In genomic region chr11:8937159-8937558, GRCh38 we compare ENCODE assay signal across 32 cellular contexts. TPM values are rescaled to one million over a fixed set of nuclear protein-coding genes. Genes with fewer than 3 reads are reported as not detected.
A peak's percentile ranks its signal among the peaks of the same experiment; 100 is the strongest.
DNase-seq lines count a peak whose midpoint lies in the region; ATAC-seq and TF ChIP-seq lines count a peak whose summit lies in the region.
"Had no signal": no experiment of that assay in that cellular context is flagged by ENCODE, and none has a peak within 500 bp of the region (broad histone marks: within the 10 kb centered on the region; RNA-seq: fewer than 3 reads in every experiment).

No MANE protein-coding gene starts in this region.

- peak overlapping the region; percentile 16 for H3K4me3 ChIP-seq in epithelial cell of proximal tubule (ENCODE audit: low read depth, low read length)
- no peak overlapping the region for H3K4me3 ChIP-seq in CD8-positive, alpha-beta memory T cell (ENCODE audit: low read length)
- H3K4me3 ChIP-seq: esophagus muscularis mucosa, gastrocnemius medialis, testis had no signal

- TF ChIP-seq CTCF in epithelial cell of proximal tubule (conservative IDR thresholded peaks at IDR 0.05; ENCODE audit: low read depth, low read length) (no peak), CD14-positive monocyte (IDR thresholded peaks at IDR 0.05) (no peak)

- DNase-seq in DMS53 (lab: John Stamatoyannopoulos, UW) (peak; percentile 51), DMS53 treated with DMSO at 0.1 percent for 48 hours (lab: John Stamatoyannopoulos, UW; ENCODE audit: unreplicated experiment) (no peak), epithelial cell of proximal tubule (ENCODE audit: low read depth) (peak; percentile 36), CD14-positive monocyte (ENCODE audit: low spot score) (no peak)
- DNase-seq in stimulated activated naive B cell treated with anti-CD40 and anti-IgM and Interleukin-4, amounts not matched to agents 10 μg/mL and 1 μg/mL and 100 μg/mL, for 72 hours, result no peak
- no peak for DNase-seq in CD8-positive, alpha-beta memory T cell
- DNase-seq: activated CD4-positive, alpha-beta T cell treated with anti-CD3 and anti-CD28 coated beads, Interleukin-2, amount 10 ng/mL, durations not matched to agents 24 days and 14 days; activated effector memory CD4-positive, alpha-beta T cell treated with anti-CD3 and anti-CD28 coated beads, Interleukin-2, amount 50 U/mL, for 16 hours; activated naive CD8-positive, alpha-beta T cell treated with anti-CD3 and anti-CD28 coated beads, Interleukin-2, amount 50 U/mL, for 24 hours; effector CD8-positive, alpha-beta T cell; gastrocnemius medialis; GOT3; NCI-H1105 treated with DMSO at 0.1 percent for 48 hours; NCI-H2081; NCI-H446 treated with DMSO at 0.1 percent for 48 hours; stimulated activated naive CD4-positive, alpha-beta T cell; T-helper 2 cell; testis had no signal

- H3K9me3 Mint-ChIP-seq in stimulated activated naive B cell treated with anti-CD40 and anti-IgM and Interleukin-4, amounts not matched to agents 10 μg/mL and 1 μg/mL and 100 μg/mL, for 72 hours, result no peaks in the 10 kb centered on the region
- no peaks in the 10 kb centered on the region for H3K9me3 Mint-ChIP-seq in CD14-positive monocyte
- no peaks in the 10 kb centered on the region for H3K9me3 Mint-ChIP-seq in CD8-positive, alpha-beta memory T cell
- H3K9me3 Mint-ChIP-seq: activated CD4-positive, alpha-beta T cell treated with anti-CD3 and anti-CD28 coated beads, Interleukin-2, amount 10 ng/mL, durations not matched to agents 24 days and 14 days; activated naive CD8-positive, alpha-beta T cell treated with anti-CD3 and anti-CD28 coated beads, Interleukin-2, amount 50 U/mL, for 24 hours had no signal

- H3K27me3 Mint-ChIP-seq in stimulated activated naive B cell treated with anti-CD40 and anti-IgM and Interleukin-4, amounts not matched to agents 10 μg/mL and 1 μg/mL and 100 μg/mL, for 72 hours, result peaks cover 0 to 7% of the 10 kb centered on the region in 2 donors
- H3K27me3 Mint-ChIP-seq in CD14-positive monocyte (ENCODE audit: low read depth in 3 of 3), result peaks cover 0 to 2% (median 2%) of the 10 kb centered on the region in 3 donors
- peaks cover 10 to 12% of the 10 kb centered on the region in 2 donors for H3K27me3 Mint-ChIP-seq in CD8-positive, alpha-beta memory T cell
- H3K27me3 Mint-ChIP-seq: activated naive CD8-positive, alpha-beta T cell treated with anti-CD3 and anti-CD28 coated beads, Interleukin-2, amount 50 U/mL, for 24 hours had no signal

- CTCF ChIA-PET in CD8-positive, alpha-beta memory T cell (lab: Charles Lee), result no interaction called here

- peaks cover 0 to 2% of the 10 kb centered on the region in 2 donors for H3K4me1 Mint-ChIP-seq in stimulated activated naive B cell treated with anti-CD40 and anti-IgM and Interleukin-4, amounts not matched to agents 10 μg/mL and 1 μg/mL and 100 μg/mL, for 72 hours
- H3K4me1 Mint-ChIP-seq in CD14-positive monocyte, result no peaks in the 10 kb centered on the region
- no peaks in the 10 kb centered on the region for H3K4me1 Mint-ChIP-seq in CD8-positive, alpha-beta memory T cell
- H3K4me1 Mint-ChIP-seq: activated naive CD8-positive, alpha-beta T cell treated with anti-CD3 and anti-CD28 coated beads, Interleukin-2, amount 50 U/mL, for 24 hours had no signal

- ATAC-seq in GM21723 (IDR thresholded peaks at IDR 0.05; ENCODE audit: unreplicated experiment) (peak; percentile 89), GM19467 (IDR thresholded peaks at IDR 0.05; ENCODE audit: unreplicated experiment) (no peak)
- no peak for ATAC-seq in stimulated activated naive B cell treated with anti-CD40 and anti-IgM and Interleukin-4, amounts not matched to agents 10 μg/mL and 1 μg/mL and 100 μg/mL, for 72 hours (replicated peaks)
- ATAC-seq: activated naive CD8-positive, alpha-beta T cell treated with anti-CD3 and anti-CD28 coated beads, Interleukin-2, amount 50 U/mL, for 24 hours; gastrocnemius medialis had no signal

- H3K27ac ChIP-seq in CD8-positive, alpha-beta memory T cell (ENCODE audit: low read depth, low read length), result no peak overlapping the region
- H3K27ac ChIP-seq: 22Rv1, esophagus muscularis mucosa, gastrocnemius medialis, HL-60, neutrophil, testis, VCaP had no signal

- intact Hi-C loops in CD14-positive monocyte (cut with micrococcal nuclease), result no loop called here

- no peaks in the 10 kb centered on the region for H3K36me3 Mint-ChIP-seq in stimulated activated naive B cell treated with anti-CD40 and anti-IgM and Interleukin-4, amounts not matched to agents 10 μg/mL and 1 μg/mL and 100 μg/mL, for 72 hours
- no peaks in the 10 kb centered on the region for H3K36me3 Mint-ChIP-seq in CD14-positive monocyte
- no peaks in the 10 kb centered on the region for H3K36me3 Mint-ChIP-seq in CD8-positive, alpha-beta memory T cell

- no peaks in the 10 kb centered on the region for H3K36me3 ChIP-seq in CD8-positive, alpha-beta memory T cell (ENCODE audit: insufficient read depth, low read length)
- H3K36me3 ChIP-seq: esophagus muscularis mucosa, gastrocnemius medialis, neutrophil had no signal

- no peaks in the 10 kb centered on the region for H3K9me3 ChIP-seq in CD8-positive, alpha-beta memory T cell (ENCODE audit: low read length)
- H3K9me3 ChIP-seq: esophagus muscularis mucosa, gastrocnemius medialis, neutrophil, testis had no signal

- POLR2A ChIA-PET in CD8-positive, alpha-beta memory T cell (lab: Charles Lee), result no interaction called here

- H3K27ac Mint-ChIP-seq in stimulated activated naive B cell treated with anti-CD40 and anti-IgM and Interleukin-4, amounts not matched to agents 10 μg/mL and 1 μg/mL and 100 μg/mL, for 72 hours, result peak overlapping the region; percentile 25
- H3K27ac Mint-ChIP-seq in CD14-positive monocyte, result no peak overlapping the region
- H3K27ac Mint-ChIP-seq in CD8-positive, alpha-beta memory T cell, result no peak overlapping the region
- H3K27ac Mint-ChIP-seq: activated CD4-positive, alpha-beta T cell treated with anti-CD3 and anti-CD28 coated beads, Interleukin-2, amount 10 ng/mL, durations not matched to agents 24 days and 14 days; activated naive CD8-positive, alpha-beta T cell treated with anti-CD3 and anti-CD28 coated beads, Interleukin-2, amount 50 U/mL, for 24 hours had no signal

- no peaks in the 10 kb centered on the region for H3K27me3 ChIP-seq in CD8-positive, alpha-beta memory T cell (ENCODE audit: insufficient read depth, low read length, poor library complexity, severe bottlenecking)
- H3K27me3 ChIP-seq: esophagus muscularis mucosa, gastrocnemius medialis, neutrophil, testis had no signal

- H3K4me1 ChIP-seq in CD8-positive, alpha-beta memory T cell (ENCODE audit: insufficient read depth, low read length), result no peaks in the 10 kb centered on the region
- H3K4me1 ChIP-seq: gastrocnemius medialis, testis had no signal

- H3K4me3 Mint-ChIP-seq in stimulated activated naive B cell treated with anti-CD40 and anti-IgM and Interleukin-4, amounts not matched to agents 10 μg/mL and 1 μg/mL and 100 μg/mL, for 72 hours, result no peak overlapping the region
- no peak overlapping the region for H3K4me3 Mint-ChIP-seq in CD14-positive monocyte
- no peak overlapping the region for H3K4me3 Mint-ChIP-seq in CD8-positive, alpha-beta memory T cell
- H3K4me3 Mint-ChIP-seq: activated CD4-positive, alpha-beta T cell treated with anti-CD3 and anti-CD28 coated beads, Interleukin-2, amount 10 ng/mL, durations not matched to agents 24 days and 14 days; activated naive CD8-positive, alpha-beta T cell treated with anti-CD3 and anti-CD28 coated beads, Interleukin-2, amount 50 U/mL, for 24 hours had no signal

RNA-seq across cellular contexts. Expression of gene C11orf16, which starts 4.4 kb away (rescaled TPM):
- total RNA-seq in epithelial cell of proximal tubule, result not detected in 2 replicates
- polyA plus RNA-seq in CD14-positive monocyte, result not detected
- not detected for total RNA-seq in CD8-positive, alpha-beta memory T cell
- polyA plus RNA-seq in CD8-positive, alpha-beta memory T cell, result not detected
- total RNA-seq: activated CD4-positive, alpha-beta T cell treated with anti-CD3 and anti-CD28 coated beads, Interleukin-2, amount 10 ng/mL, durations not matched to agents 24 days and 14 days; cerebellum; esophagus muscularis mucosa; gastrocnemius medialis; lung microvascular endothelial cell; M059J; pulmonary artery endothelial cell; RPMI7951; skeletal muscle tissue had no signal
- polyA plus RNA-seq: keratinocyte had no signal

RNA-seq across cellular contexts. Expression of gene ASCL3, which starts 5.7 kb away (rescaled TPM):
- total RNA-seq in epithelial cell of proximal tubule, result not detected in 2 replicates
- polyA plus RNA-seq in CD14-positive monocyte, result not detected
- total RNA-seq in CD8-positive, alpha-beta memory T cell, result not detected
- not detected for polyA plus RNA-seq in CD8-positive, alpha-beta memory T cell
- total RNA-seq: activated CD4-positive, alpha-beta T cell treated with anti-CD3 and anti-CD28 coated beads, Interleukin-2, amount 10 ng/mL, durations not matched to agents 24 days and 14 days; cerebellum; esophagus muscularis mucosa; gastrocnemius medialis; lung microvascular endothelial cell; M059J; pulmonary artery endothelial cell; RPMI7951; skeletal muscle tissue; testis had no signal
- polyA plus RNA-seq: keratinocyte had no signal

RNA-seq across cellular contexts. Expression of gene AKIP1, which starts 26.2 kb away (rescaled TPM):
- total RNA-seq in epithelial cell of proximal tubule, result 29.7 and 49.6 TPM in 2 replicates
- polyA plus RNA-seq in CD14-positive monocyte, result 10 to 100 TPM; 18.7 to 18.9 TPM
- total RNA-seq in CD8-positive, alpha-beta memory T cell, result 10 to 100 TPM; 24.0 to 26.9 TPM
- polyA plus RNA-seq in CD8-positive, alpha-beta memory T cell, result 16.3 TPM

RNA-seq across cellular contexts. Expression of gene TMEM9B, which starts 27.1 kb away (rescaled TPM):
- 29.7 and 30.3 TPM in 2 replicates for total RNA-seq in epithelial cell of proximal tubule
- 100 to 1,000 TPM; 141 to 149 TPM for polyA plus RNA-seq in CD14-positive monocyte
- total RNA-seq in CD8-positive, alpha-beta memory T cell, result 10 to 100 TPM; 31.3 to 32.7 TPM
- 113 TPM for polyA plus RNA-seq in CD8-positive, alpha-beta memory T cell

Comparison
In these comparisons a context has a peak if more than half of its experiments do, and no peak if none do; other contexts are left out.
1. DNase-seq: peak in DMS53 (single experiment) and epithelial cell of proximal tubule (single experiment); none in DMS53 treated with DMSO at 0.1 percent for 48 hours (single experiment), stimulated activated naive B cell treated with anti-CD40 and anti-IgM and Interleukin-4, amounts not matched to agents 10 μg/mL and 1 μg/mL and 100 μg/mL, for 72 hours (single experiment), CD14-positive monocyte (single experiment) and CD8-positive, alpha-beta memory T cell (0 of 5).